In genomic region chr16:67115649-67116048, GRCh38 we compare ENCODE assay signal across 16 cellular contexts. TPM values are rescaled to one million over a fixed set of nuclear protein-coding genes. Genes with fewer than 3 reads are reported as not detected.
A peak's percentile ranks its signal among the peaks of the same experiment; 100 is the strongest.
DNase-seq lines count a peak whose midpoint lies in the region; ATAC-seq, FAIRE-seq and TF ChIP-seq lines count a peak whose summit lies in the region.
"Had no signal": no experiment of that assay in that cellular context is flagged by ENCODE, and none has a peak within 500 bp of the region (broad histone marks: within the 10 kb centered on the region; RNA-seq: fewer than 3 reads in every experiment).

No MANE protein-coding gene starts in this region.

- H3K9me3 ChIP-seq in astrocyte (ENCODE audit: insufficient read depth, low read depth, low read length) = no peaks in the 10 kb centered on the region
- no peaks in the 10 kb centered on the region for H3K9me3 ChIP-seq in lower lobe of right lung
- H3K9me3 ChIP-seq: adrenal gland had no signal

- H4K20me1 ChIP-seq in astrocyte (ENCODE audit: insufficient read depth, low read length) = peaks cover 51% of the 10 kb centered on the region

- DNase-seq in ACHN = peak; percentile 96
- peak; percentile 95 for DNase-seq in HFFc6
- peak; percentile 90 for DNase-seq in astrocyte (ENCODE audit: low read depth)
- DNase-seq in iris pigment epithelial cell (ENCODE audit: low read depth) = peak; percentile 87
- DNase-seq in GM12892 (ENCODE audit: insufficient read length) = no peak
- DNase-seq in lower lobe of right lung = no peak
- DNase-seq: activated CD4-positive, alpha-beta memory T cell treated with anti-CD3 and anti-CD28 coated beads for 36 hours; C1 segment of cervical spinal cord; NCI-H2227 treated with DMSO at 0.1 percent for 48 hours; SHP77 treated with DMSO at 0.1 percent for 48 hours had no signal

- H3K4me1 Mint-ChIP-seq in HFFc6 (ENCODE audit: low read depth) (peaks cover 66% of the 10 kb centered on the region), astrocyte (ENCODE audit: low read depth, unreplicated experiment) (peaks cover 31% of the 10 kb centered on the region)

- H3K27me3 ChIP-seq in astrocyte (ENCODE audit: insufficient read depth, low read length) = no peaks in the 10 kb centered on the region
- no peaks in the 10 kb centered on the region for H3K27me3 ChIP-seq in lower lobe of right lung (ENCODE audit: low read depth)
- H3K27me3 ChIP-seq: adrenal gland had no signal

- H3K79me2 ChIP-seq in astrocyte (ENCODE audit: insufficient read depth, low read length) = peaks cover 73% of the 10 kb centered on the region

- peak overlapping the region; percentile 55 for H3K9ac ChIP-seq in astrocyte (ENCODE audit: low read length)

- intact Hi-C loops in lower lobe of right lung (cut with DNase I) = no loop called here

- TF ChIP-seq CTCF in HFFc6 (IDR thresholded peaks at IDR 0.05) (no peak), astrocyte (IDR thresholded peaks at IDR 0.05; ENCODE audit: insufficient read depth, low read depth, low read length) (no peak), lower lobe of right lung (IDR thresholded peaks at IDR 0.05) (no peak)

- H3K27ac ChIP-seq in astrocyte (ENCODE audit: low read depth, low read length) = peak overlapping the region; percentile 80
- no peak overlapping the region for H3K27ac ChIP-seq in lower lobe of right lung
- H3K27ac ChIP-seq: adrenal gland had no signal

- H3K27me3 Mint-ChIP-seq in HFFc6 (ENCODE audit: insufficient read depth) (peaks cover 2% of the 10 kb centered on the region; the same call in 1 of the 2 replicates), astrocyte (ENCODE audit: low read depth, unreplicated experiment) (no peaks in the 10 kb centered on the region)
- H3K27me3 Mint-ChIP-seq: activated CD4-positive, alpha-beta memory T cell treated with anti-CD3 and anti-CD28 coated beads for 36 hours; progenitor cell of endocrine pancreas; type B pancreatic cell had no signal

- peak overlapping the region; percentile 66 for H3K4me2 ChIP-seq in astrocyte (ENCODE audit: low read length)

- no peak for FAIRE-seq in astrocyte (lab: Jason Lieb, UNC)
- FAIRE-seq in GM12892 (lab: Jason Lieb, UNC) = no peak

- H3K36me3 ChIP-seq in astrocyte (ENCODE audit: insufficient read depth, low read length) = peaks cover 4% of the 10 kb centered on the region
- peaks cover 9% of the 10 kb centered on the region for H3K36me3 ChIP-seq in lower lobe of right lung

- H3K9me3 Mint-ChIP-seq in HFFc6 (no peaks in the 10 kb centered on the region), astrocyte (ENCODE audit: unreplicated experiment) (no peaks in the 10 kb centered on the region)
- H3K9me3 Mint-ChIP-seq: activated CD4-positive, alpha-beta memory T cell treated with anti-CD3 and anti-CD28 coated beads for 36 hours; type B pancreatic cell had no signal

- peaks cover 14% of the 10 kb centered on the region for H3K4me1 ChIP-seq in astrocyte (ENCODE audit: insufficient read depth, low read length)
- H3K4me1 ChIP-seq in lower lobe of right lung = peaks cover 21% of the 10 kb centered on the region

- H2AFZ ChIP-seq in astrocyte (ENCODE audit: low read depth, low read length) = no peak overlapping the region

- H3K4me3 Mint-ChIP-seq in HFFc6 (peak overlapping the region; percentile 72; the same call in 1 of the 2 replicates), astrocyte (ENCODE audit: unreplicated experiment) (no peak overlapping the region)
- H3K4me3 Mint-ChIP-seq: activated CD4-positive, alpha-beta memory T cell treated with anti-CD3 and anti-CD28 coated beads for 36 hours; type B pancreatic cell had no signal

- H3K27ac Mint-ChIP-seq in HFFc6 (peak overlapping the region; percentile 95), astrocyte (ENCODE audit: unreplicated experiment) (peak overlapping the region; percentile 89)
- H3K27ac Mint-ChIP-seq: activated CD4-positive, alpha-beta memory T cell treated with anti-CD3 and anti-CD28 coated beads for 36 hours; type B pancreatic cell had no signal

- peaks cover 24% of the 10 kb centered on the region for H3K36me3 Mint-ChIP-seq in HFFc6 (ENCODE audit: low read depth)
- peaks cover 12% of the 10 kb centered on the region for H3K36me3 Mint-ChIP-seq in astrocyte (ENCODE audit: low read depth, unreplicated experiment)

- in situ Hi-C loops in ACHN (cut with HindIII; ENCODE audit: low pct_ligation_motif_present, low pct_unique_long_range_greater_than_20kb, low sequenced_read_pairs) = no loop called here

- TF ChIP-seq POLR2A in GM12892 (IDR thresholded peaks at IDR 0.05; ENCODE audit: low read depth, low read length) = no peak

- ATAC-seq in GM21717 (IDR thresholded peaks at IDR 0.05; ENCODE audit: unreplicated experiment) = no peak
- no peak for ATAC-seq in GM18861 (IDR thresholded peaks at IDR 0.05; ENCODE audit: unreplicated experiment)
- ATAC-seq in lower lobe of right lung = no peak
- ATAC-seq: esophagus mucosa had no signal

- no peak overlapping the region for H3K4me3 ChIP-seq in astrocyte (ENCODE audit: insufficient read depth, low read depth, low read length)
- no peak overlapping the region for H3K4me3 ChIP-seq in lower lobe of right lung
- H3K4me3 ChIP-seq: adrenal gland had no signal

RNA-seq across cellular contexts. Expression of gene PHAF1, which starts 5.9 kb away (rescaled TPM):
- total RNA-seq in HFFc6 (2021; fragmentation: NEBNext Ultra II Directional; extraction: Animal tissue kit (Norgen Biotek cat#: 25700)) = 10 to 100 TPM in 5 of 6 experiments, 1 to 10 TPM in 1; 10.0 to 13.8 (median 11.8) TPM
- total RNA-seq in astrocyte (16.1 and 17.1 TPM in 2 replicates), lower lobe of right lung (21.7 TPM)
- 10.2 TPM for polyA plus RNA-seq in GM12892 (2012; ENCODE audit: missing spikeins)

RNA-seq across cellular contexts. Expression of gene B3GNT9, which starts 35.1 kb away (rescaled TPM):
- total RNA-seq in HFFc6 (2021; fragmentation: NEBNext Ultra II Directional; extraction: Animal tissue kit (Norgen Biotek cat#: 25700)) = 10 to 100 TPM; 45.7 to 55.1 (median 50.1) TPM
- total RNA-seq in astrocyte (7.6 and 9.4 TPM in 2 replicates), lower lobe of right lung (13.5 TPM)
- polyA plus RNA-seq in GM12892 (2012; ENCODE audit: missing spikeins) = 1.1 TPM

RNA-seq across cellular contexts. Expression of gene TRADD, which starts 44.1 kb away (rescaled TPM):
- total RNA-seq in HFFc6 (2021; fragmentation: NEBNext Ultra II Directional; extraction: Animal tissue kit (Norgen Biotek cat#: 25700)) = 10 to 100 TPM; 12.8 to 16.8 (median 15.8) TPM
- 10.1 and 11.0 TPM in 2 replicates for total RNA-seq in astrocyte
- 14.4 TPM for polyA plus RNA-seq in GM12892 (2012; ENCODE audit: missing spikeins)
- 28.4 TPM for total RNA-seq in lower lobe of right lung

RNA-seq across cellular contexts. Expression of gene FBXL8, which starts 44.1 kb away (rescaled TPM):
- 10 to 100 TPM in 1 of 6 experiments, 1 to 10 TPM in 5; 7.2 to 10.8 (median 7.8) TPM for total RNA-seq in HFFc6 (2021; fragmentation: NEBNext Ultra II Directional; extraction: Animal tissue kit (Norgen Biotek cat#: 25700))
- total RNA-seq in astrocyte = 5.6 and 6.8 TPM in 2 replicates
- polyA plus RNA-seq in GM12892 (2012; ENCODE audit: missing spikeins) = 5.6 TPM
- total RNA-seq in lower lobe of right lung = 32.9 TPM

RNA-seq across cellular contexts. Expression of gene HSF4, which starts 48.9 kb away (rescaled TPM):
- total RNA-seq in HFFc6 (2021; fragmentation: NEBNext Ultra II Directional; extraction: Animal tissue kit (Norgen Biotek cat#: 25700)) = 1 to 10 TPM; 3.3 to 5.5 (median 4.6) TPM
- 4.4 and 4.5 TPM in 2 replicates for total RNA-seq in astrocyte
- polyA plus RNA-seq in GM12892 (2012; ENCODE audit: missing spikeins) = 39.9 TPM
- total RNA-seq in lower lobe of right lung = 76.3 TPM

Comparison
In these comparisons a context has a peak if more than half of its experiments do, and no peak if none do; other contexts are left out.
1. DNase-seq: peak in ACHN (single experiment), HFFc6 (single experiment), astrocyte (single experiment) and iris pigment epithelial cell (single experiment); none in GM12892 (single experiment) and lower lobe of right lung (single experiment).